Comparison of ENCODE assay signal across 9 cellular contexts in genomic region chr19:49474545-49474930, GRCh38. TPM values are rescaled to one million over a fixed set of nuclear protein-coding genes. Genes with fewer than 3 reads are reported as not detected.
DNase-seq lines count a peak whose midpoint lies in the region; ATAC-seq lines count a peak whose summit lies in the region.
"Had no signal": no experiment of that assay in that cellular context is flagged by ENCODE, and none has a peak within 500 bp of the region (broad histone marks: within the 10 kb centered on the region; RNA-seq: fewer than 3 reads in every experiment).

No MANE protein-coding gene starts in this region.

- H3K4me3 ChIP-seq in H7 (ENCODE audit: insufficient read depth, low read depth, low read length): peak overlapping the region; percentile 34

- H3K36me3 ChIP-seq in H7 (replicated peaks; ENCODE audit: control insufficient read depth, insufficient read depth, low read length): peaks cover 3% of the 10 kb centered on the region

- intact Hi-C loops in activated CD4-positive, alpha-beta memory T cell treated with anti-CD3 and anti-CD28 coated beads for 36 hours (cut with micrococcal nuclease): loop anchor here (1.0 to 10.0 kb wide), 5 partner anchors 21 to 250 kb away; partner anchors contain the start of genes ALDH16A1 and RPS11
- intact Hi-C loops in left ventricle myocardium superior (cut with micrococcal nuclease): no loop called here

- H3K27me3 ChIP-seq in H7 (ENCODE audit: control insufficient read depth, insufficient read depth, low read length): peaks cover 11% of the 10 kb centered on the region

- no peaks in the 10 kb centered on the region for H3K9me3 Mint-ChIP-seq in activated CD4-positive, alpha-beta memory T cell treated with anti-CD3 and anti-CD28 coated beads for 36 hours
- H3K9me3 Mint-ChIP-seq in stimulated activated effector memory CD8-positive, alpha-beta T cell treated with anti-CD3 and anti-CD28 coated beads, Interleukin-12 subunit alpha, Interleukin-12 subunit beta, amount 100 ng/mL, for 72 hours: no peaks in the 10 kb centered on the region

- peaks cover 49% of the 10 kb centered on the region for H3K4me1 Mint-ChIP-seq in activated CD4-positive, alpha-beta memory T cell treated with anti-CD3 and anti-CD28 coated beads for 36 hours (ENCODE audit: low read depth)
- peaks cover 56% of the 10 kb centered on the region for H3K4me1 Mint-ChIP-seq in stimulated activated effector memory CD8-positive, alpha-beta T cell treated with anti-CD3 and anti-CD28 coated beads, Interleukin-12 subunit alpha, Interleukin-12 subunit beta, amount 100 ng/mL, for 72 hours

- ATAC-seq in left ventricle myocardium superior (peak; percentile 1), HG03378 (IDR thresholded peaks at IDR 0.05; ENCODE audit: unreplicated experiment) (no peak), HG02678 (IDR thresholded peaks at IDR 0.05; ENCODE audit: unreplicated experiment) (no peak)
- ATAC-seq in stimulated activated effector memory CD8-positive, alpha-beta T cell treated with anti-CD3 and anti-CD28 coated beads, Interleukin-12 subunit alpha, Interleukin-12 subunit beta, amount 100 ng/mL, for 72 hours: no peak

- DNase-seq in H7 (no peak), left ventricle myocardium superior (no peak), midbrain (lab: John Stamatoyannopoulos, UW) (no peak), NCI-H1092 treated with DMSO at 0.1 percent for 48 hours (lab: John Stamatoyannopoulos, UW) (no peak)
- no peak for DNase-seq in activated CD4-positive, alpha-beta memory T cell treated with anti-CD3 and anti-CD28 coated beads for 36 hours
- DNase-seq in stimulated activated effector memory CD8-positive, alpha-beta T cell treated with anti-CD3 and anti-CD28 coated beads, Interleukin-12 subunit alpha, Interleukin-12 subunit beta, amount 100 ng/mL, for 72 hours (ENCODE audit: low spot score in 2 of 2): no peak
- DNase-seq: foreskin melanocyte had no signal

- POLR2A ChIA-PET in activated CD4-positive, alpha-beta memory T cell treated with anti-CD3 and anti-CD28 coated beads for 36 hours (lab: Charles Lee): no interaction called here

- peaks cover 14% of the 10 kb centered on the region for H3K36me3 Mint-ChIP-seq in activated CD4-positive, alpha-beta memory T cell treated with anti-CD3 and anti-CD28 coated beads for 36 hours
- H3K36me3 Mint-ChIP-seq in stimulated activated effector memory CD8-positive, alpha-beta T cell treated with anti-CD3 and anti-CD28 coated beads, Interleukin-12 subunit alpha, Interleukin-12 subunit beta, amount 100 ng/mL, for 72 hours: peaks cover 64% of the 10 kb centered on the region

- peak overlapping the region; percentile 92 for H3K27ac Mint-ChIP-seq in activated CD4-positive, alpha-beta memory T cell treated with anti-CD3 and anti-CD28 coated beads for 36 hours
- peak overlapping the region; percentile 96 for H3K27ac Mint-ChIP-seq in stimulated activated effector memory CD8-positive, alpha-beta T cell treated with anti-CD3 and anti-CD28 coated beads, Interleukin-12 subunit alpha, Interleukin-12 subunit beta, amount 100 ng/mL, for 72 hours

- H3K4me3 Mint-ChIP-seq in activated CD4-positive, alpha-beta memory T cell treated with anti-CD3 and anti-CD28 coated beads for 36 hours: peak overlapping the region; percentile 88
- H3K4me3 Mint-ChIP-seq in stimulated activated effector memory CD8-positive, alpha-beta T cell treated with anti-CD3 and anti-CD28 coated beads, Interleukin-12 subunit alpha, Interleukin-12 subunit beta, amount 100 ng/mL, for 72 hours: peak overlapping the region; percentile 88

- CTCF ChIA-PET in activated CD4-positive, alpha-beta memory T cell treated with anti-CD3 and anti-CD28 coated beads for 36 hours (lab: Charles Lee): interaction anchor here (0.6 to 3.0 kb wide), 7 partner anchors 20 to 1121 kb away, joined by 3 to 29 read pairs (median 5); partner anchors contain the start of genes ALDH16A1, PIH1D1 and RCN3

- H3K27me3 Mint-ChIP-seq in activated CD4-positive, alpha-beta memory T cell treated with anti-CD3 and anti-CD28 coated beads for 36 hours: no peaks in the 10 kb centered on the region

RNA-seq across cellular contexts. Expression of gene FLT3LG, which starts 0.5 kb away (rescaled TPM):
- 0.55 and 1.6 TPM in 2 replicates for total RNA-seq in H7 (2014; rRNA removed; shearing (Covaris generic))
- 10 to 100 TPM; 50.1 to 51.0 TPM for total RNA-seq in activated CD4-positive, alpha-beta memory T cell treated with anti-CD3 and anti-CD28 coated beads for 36 hours
- 5.9 TPM for total RNA-seq in left ventricle myocardium superior

RNA-seq across cellular contexts. Expression of gene RPL13A, which starts 12.9 kb away (rescaled TPM):
- total RNA-seq in H7 (2014; rRNA removed; shearing (Covaris generic)): 4,136 and 6,335 TPM in 2 replicates
- total RNA-seq in activated CD4-positive, alpha-beta memory T cell treated with anti-CD3 and anti-CD28 coated beads for 36 hours: 1,000 to 10,000 TPM; 4,276 to 4,379 TPM
- total RNA-seq in left ventricle myocardium superior: 1,289 TPM

RNA-seq across cellular contexts. Expression of gene ALDH16A1, which starts 21.5 kb away (rescaled TPM):
- 55.5 and 62.2 TPM in 2 replicates for total RNA-seq in H7 (2014; rRNA removed; shearing (Covaris generic))
- total RNA-seq in activated CD4-positive, alpha-beta memory T cell treated with anti-CD3 and anti-CD28 coated beads for 36 hours: 10 to 100 TPM; 43.7 to 44.2 TPM
- 11.5 TPM for total RNA-seq in left ventricle myocardium superior

RNA-seq across cellular contexts. Expression of gene RPS11, which starts 21.7 kb away (rescaled TPM):
- 2,449 and 2,647 TPM in 2 replicates for total RNA-seq in H7 (2014; rRNA removed; shearing (Covaris generic))
- 1,000 to 10,000 TPM; 3,093 to 3,130 TPM for total RNA-seq in activated CD4-positive, alpha-beta memory T cell treated with anti-CD3 and anti-CD28 coated beads for 36 hours
- total RNA-seq in left ventricle myocardium superior: 1,034 TPM

RNA-seq across cellular contexts. Expression of gene PIH1D1, which starts 22.9 kb away (rescaled TPM):
- total RNA-seq in H7 (2014; rRNA removed; shearing (Covaris generic)): 172 and 194 TPM in 2 replicates
- 100 to 1,000 TPM; 117 to 129 TPM for total RNA-seq in activated CD4-positive, alpha-beta memory T cell treated with anti-CD3 and anti-CD28 coated beads for 36 hours
- 29.6 TPM for total RNA-seq in left ventricle myocardium superior
